In genomic region chr2:29115797-29116781, GRCh38 we compare ENCODE assay signal across 8 cellular contexts. TPM values are rescaled to one million over a fixed set of nuclear protein-coding genes. Genes with fewer than 3 reads are reported as not detected.
A peak's percentile ranks its signal among the peaks of the same experiment; 100 is the strongest.
DNase-seq lines count a peak whose midpoint lies in the region; ATAC-seq and TF ChIP-seq lines count a peak whose summit lies in the region.

No MANE protein-coding gene starts in this region.

- H3K36me3 ChIP-seq in esophagus (ENCODE audit: control insufficient read depth in 2 of 2, insufficient read depth in 2 of 2, low read length in 1 of 2): no peaks in the 10 kb centered on the region
- H3K36me3 ChIP-seq in muscle layer of colon (ENCODE audit: insufficient read depth, low read length): no peaks in the 10 kb centered on the region

- peak overlapping the region; percentile 80 for H3K9ac ChIP-seq in muscle layer of colon (ENCODE audit: low read length)

- H3K4me1 Mint-ChIP-seq in activated T-cell treated with anti-CD3 and anti-CD28 coated beads, Interleukin-2, amount 50 U/mL, for 24 hours (ENCODE audit: low read depth): peaks cover 62% of the 10 kb centered on the region
- H3K4me1 Mint-ChIP-seq in stimulated activated effector memory CD8-positive, alpha-beta T cell treated with anti-CD3 and anti-CD28 coated beads, Interleukin-12 subunit alpha, Interleukin-12 subunit beta, amount 100 ng/mL, for 72 hours: peaks cover 56% of the 10 kb centered on the region

- H3K27me3 Mint-ChIP-seq in activated T-cell treated with anti-CD3 and anti-CD28 coated beads, Interleukin-2, amount 50 U/mL, for 24 hours: no peaks in the 10 kb centered on the region

- H3K27me3 ChIP-seq in esophagus (ENCODE audit: control insufficient read depth in 1 of 2, insufficient read depth in 2 of 2, low read length in 2 of 2): no peaks in the 10 kb centered on the region
- no peaks in the 10 kb centered on the region for H3K27me3 ChIP-seq in muscle layer of colon (ENCODE audit: control insufficient read depth in 1 of 2, insufficient read depth in 2 of 2, low read length in 2 of 2)

- peak overlapping the region; percentile 92 for H3K27ac Mint-ChIP-seq in activated T-cell treated with anti-CD3 and anti-CD28 coated beads, Interleukin-2, amount 50 U/mL, for 24 hours
- peak overlapping the region; percentile 67 for H3K27ac Mint-ChIP-seq in stimulated activated effector memory CD8-positive, alpha-beta T cell treated with anti-CD3 and anti-CD28 coated beads, Interleukin-12 subunit alpha, Interleukin-12 subunit beta, amount 100 ng/mL, for 72 hours

- 2 to 9% methylated on average over 32 to 53 of the region's 53 CpGs for WGBS in esophagus, 2 donors

- ATAC-seq in stimulated activated effector memory CD8-positive, alpha-beta T cell treated with anti-CD3 and anti-CD28 coated beads, Interleukin-12 subunit alpha, Interleukin-12 subunit beta, amount 100 ng/mL, for 72 hours: peak; percentile 71

- H3K4me3 Mint-ChIP-seq in activated T-cell treated with anti-CD3 and anti-CD28 coated beads, Interleukin-2, amount 50 U/mL, for 24 hours: peak overlapping the region; percentile 87
- peak overlapping the region; percentile 74 for H3K4me3 Mint-ChIP-seq in stimulated activated effector memory CD8-positive, alpha-beta T cell treated with anti-CD3 and anti-CD28 coated beads, Interleukin-12 subunit alpha, Interleukin-12 subunit beta, amount 100 ng/mL, for 72 hours

- H3K4me3 ChIP-seq in HFF-Myc (replicated peaks; ENCODE audit: low read depth, low read length) (peak overlapping the region; percentile 68), esophagus (ENCODE audit: low read depth in 1 of 2, low read length in 2 of 2) (peak overlapping the region; percentile 87 to 92), muscle layer of colon (ENCODE audit: low read depth in 1 of 2, low read length in 2 of 2) (peak overlapping the region; percentile 69 to 88)

- peaks cover 23% of the 10 kb centered on the region for H3K36me3 Mint-ChIP-seq in activated T-cell treated with anti-CD3 and anti-CD28 coated beads, Interleukin-2, amount 50 U/mL, for 24 hours (ENCODE audit: low read depth)
- H3K36me3 Mint-ChIP-seq in stimulated activated effector memory CD8-positive, alpha-beta T cell treated with anti-CD3 and anti-CD28 coated beads, Interleukin-12 subunit alpha, Interleukin-12 subunit beta, amount 100 ng/mL, for 72 hours: peaks cover 18% of the 10 kb centered on the region

- H3K27ac ChIP-seq in esophagus (ENCODE audit: low read depth in 2 of 2, low read length in 1 of 2): peak overlapping the region; percentile 93 to 96
- peak overlapping the region; percentile 90 for H3K27ac ChIP-seq in muscle layer of colon (ENCODE audit: low read depth, low read length)

- H3K9me3 Mint-ChIP-seq in activated T-cell treated with anti-CD3 and anti-CD28 coated beads, Interleukin-2, amount 50 U/mL, for 24 hours: no peaks in the 10 kb centered on the region
- H3K9me3 Mint-ChIP-seq in stimulated activated effector memory CD8-positive, alpha-beta T cell treated with anti-CD3 and anti-CD28 coated beads, Interleukin-12 subunit alpha, Interleukin-12 subunit beta, amount 100 ng/mL, for 72 hours: no peaks in the 10 kb centered on the region

- H3K4me1 ChIP-seq in esophagus (ENCODE audit: control insufficient read depth in 2 of 2, insufficient read depth in 2 of 2, low read length in 1 of 2): peaks cover 2 to 6% of the 10 kb centered on the region in 2 donors
- H3K4me1 ChIP-seq in muscle layer of colon (ENCODE audit: insufficient read depth, low read length): peaks cover 24% of the 10 kb centered on the region

- no peak for TF ChIP-seq CTCF in GM10266 (IDR thresholded peaks at IDR 0.05; ENCODE audit: control insufficient read depth, insufficient read depth, low read depth, missing control alignments)
- TF ChIP-seq CTCF in HFF-Myc (IDR thresholded peaks at IDR 0.05; ENCODE audit: low read depth, low read length, missing control alignments): no peak

- peak; percentile 62 for DNase-seq in GM10266 (ENCODE audit: extremely low spot score)
- DNase-seq in HFF-Myc (ENCODE audit: extremely low read depth, low read depth): peak; percentile 29
- DNase-seq in NCI-H526 (lab: John Stamatoyannopoulos, UW): peak; percentile 48 to 60
- peak; percentile 69 for DNase-seq in activated T-cell treated with anti-CD3 and anti-CD28 coated beads, Interleukin-2, amount 50 U/mL, for 24 hours
- peak; percentile 40 to 77 for DNase-seq in stimulated activated effector memory CD8-positive, alpha-beta T cell treated with anti-CD3 and anti-CD28 coated beads, Interleukin-12 subunit alpha, Interleukin-12 subunit beta, amount 100 ng/mL, for 72 hours (ENCODE audit: low spot score in 2 of 2)
- no peak for DNase-seq in NCI-H128 (lab: John Stamatoyannopoulos, UW; ENCODE audit: unreplicated experiment)

- H3K9me3 ChIP-seq in esophagus (ENCODE audit: control insufficient read depth in 2 of 2, insufficient read depth in 1 of 2, low read depth in 1 of 2, low read length in 1 of 2) (no peaks in the 10 kb centered on the region), muscle layer of colon (ENCODE audit: low read length) (no peaks in the 10 kb centered on the region)

RNA-seq across cellular contexts. Expression of gene CLIP4, which starts 0.9 kb away (rescaled TPM):
- polyA plus RNA-seq in esophagus: 10 to 100 TPM; 12.4 to 16.8 TPM

RNA-seq across cellular contexts. Expression of gene PCARE, which starts 41.8 kb away (rescaled TPM):
- under 1 TPM; 0.07 to 0.22 TPM for polyA plus RNA-seq in esophagus
